In the genomic region with DNA sequence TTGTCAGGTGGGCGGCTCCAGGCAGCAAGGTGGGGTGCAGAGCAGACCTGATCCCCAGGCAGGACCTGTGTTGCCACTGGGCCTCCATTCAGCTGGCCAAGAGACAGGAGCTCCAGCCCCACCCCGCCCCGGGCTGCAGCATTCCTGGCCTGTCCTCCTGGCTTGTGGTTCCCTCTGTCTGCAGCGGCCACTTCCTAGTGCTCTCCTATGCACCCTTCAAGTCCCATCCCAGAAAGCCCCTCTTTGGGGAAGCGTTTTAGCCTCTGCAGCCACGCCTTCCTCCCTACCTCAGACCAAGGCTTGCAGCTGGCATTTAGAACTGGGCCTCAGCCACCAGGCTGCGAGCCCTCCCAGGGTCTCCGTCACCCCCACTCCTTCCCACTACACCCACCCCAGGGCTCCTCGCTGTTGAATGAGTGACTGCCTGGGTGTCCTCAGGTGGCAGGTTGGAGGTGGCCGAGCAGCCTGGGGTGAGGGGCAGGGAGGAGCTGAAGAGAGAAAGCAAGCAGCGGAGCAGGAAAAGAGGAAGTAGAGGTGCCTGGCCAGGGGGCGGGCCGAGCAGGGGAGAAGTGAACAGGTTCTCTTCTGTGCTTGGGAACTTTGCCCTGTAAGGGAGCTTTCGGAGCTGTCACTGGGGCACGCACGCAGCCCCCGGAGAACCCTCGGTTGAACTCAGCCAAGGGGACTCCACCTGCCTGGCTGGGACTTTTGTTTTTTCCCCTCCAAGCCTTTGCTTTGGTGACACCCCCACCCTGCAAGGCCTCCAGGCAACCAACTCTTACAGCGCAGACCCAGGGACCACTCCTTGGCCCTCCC, we compare ENCODE assay signal across 8 cellular contexts.
A peak's percentile ranks its signal among the peaks of the same experiment; 100 is the strongest.
DNase-seq lines count a peak whose midpoint lies in the region; ATAC-seq lines count a peak whose summit lies in the region.

No MANE protein-coding gene starts in this region.

- ATAC-seq in GM19395 (IDR thresholded peaks at IDR 0.05; ENCODE audit: unreplicated experiment) (peak; percentile 35), HG03571 (IDR thresholded peaks at IDR 0.05; ENCODE audit: unreplicated experiment) (peak; percentile 30)

- H3K27ac ChIP-seq in BLaER1, result peak overlapping the region; percentile 99

- DNase-seq in activated CD4-positive, alpha-beta T cell treated with anti-CD3 and anti-CD28 coated beads for 1 hour, result peak; percentile 30
- DNase-seq in head of caudate nucleus, result peak in 30 of 42 donors; percentile 21 to 63 (median 45)
- DNase-seq in pons (ENCODE audit: low spot score), result peak; percentile 45
- DNase-seq in NCI-H2171 (lab: John Stamatoyannopoulos, UW), result no peak
- DNase-seq in globus pallidus (ENCODE audit: low spot score), result no peak

- peak overlapping the region; percentile 98 for H3K4me2 ChIP-seq in BLaER1

- H3K27me3 ChIP-seq in BLaER1, result no peaks in the 10 kb centered on the region

- H3K4me1 ChIP-seq in BLaER1, result peaks cover 55% of the 10 kb centered on the region

- H3K4me3 ChIP-seq in BLaER1, result peak overlapping the region; percentile 96

- H4K20me1 ChIP-seq in BLaER1, result peaks cover 19% of the 10 kb centered on the region

- intact Hi-C loops in head of caudate nucleus (cut with DNase I), result no loop called here

- H3K36me3 ChIP-seq in BLaER1, result peaks cover 18% of the 10 kb centered on the region

- no peaks in the 10 kb centered on the region; the same call in 1 of the 2 replicates for H3K9me3 ChIP-seq in BLaER1

- H3K9ac ChIP-seq in BLaER1, result peak overlapping the region; percentile 67

Comparison
In these comparisons a context has a peak if more than half of its experiments do, and no peak if none do; other contexts are left out.
1. DNase-seq: peak in activated CD4-positive, alpha-beta T cell treated with anti-CD3 and anti-CD28 coated beads for 1 hour (single experiment), head of caudate nucleus (30 of 42) and pons (single experiment); none in NCI-H2171 (single experiment) and globus pallidus (single experiment).